Comparison of ENCODE assay signal across 8 cellular contexts in the genomic region with DNA sequence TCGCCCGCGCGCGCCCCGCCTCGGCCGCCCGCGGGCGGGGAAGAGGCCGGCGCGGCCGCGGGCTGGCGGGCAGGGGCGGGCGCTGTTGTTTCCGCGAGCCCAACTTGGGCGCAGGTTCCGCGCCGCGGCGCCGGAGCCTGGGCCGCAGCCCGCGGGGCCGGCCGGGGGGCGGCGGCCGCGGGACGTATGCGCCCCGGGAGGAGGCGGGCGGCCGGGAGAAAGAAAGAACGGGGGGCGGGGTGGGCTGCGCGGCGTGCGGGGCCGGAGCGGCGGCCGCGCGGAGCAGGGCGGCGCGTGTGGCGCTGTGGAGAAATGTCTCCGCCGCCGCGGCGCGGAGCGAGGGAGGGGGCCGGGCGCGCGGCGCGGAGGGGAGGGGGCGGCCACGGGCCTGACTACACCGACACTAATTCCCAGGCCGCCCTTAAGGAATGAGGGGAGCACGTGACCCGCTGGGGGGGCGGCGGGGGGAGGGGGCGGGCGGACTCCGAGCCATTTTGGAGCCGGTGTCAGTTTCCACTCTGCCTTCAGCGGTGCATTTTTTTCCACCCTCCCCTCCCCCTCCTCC. TPM values are rescaled to one million over a fixed set of nuclear protein-coding genes. Genes with fewer than 3 reads are reported as not detected.
DNase-seq lines count a peak whose midpoint lies in the region; ATAC-seq and TF ChIP-seq lines count a peak whose summit lies in the region.

Gene BMI1, plus strand, starts transcription at position 509 of the 565 bp plus-strand sequence. CDS start 5,351 bp downstream, outside the sequence.

- H3K27ac Mint-ChIP-seq in mesothelial cell of epicardium = peak within 1 kb of the TSS; percentile 91

- peak within 1 kb of the TSS; percentile 78 for H3K4me3 ChIP-seq in epithelial cell of proximal tubule (ENCODE audit: low read depth, low read length)

- H3K4me1 Mint-ChIP-seq in mesothelial cell of epicardium = peaks cover 59% of the 10 kb centered on the region

- H3K27me3 Mint-ChIP-seq in mesothelial cell of epicardium (ENCODE audit: low read depth) = peaks cover 46% of the 10 kb centered on the region

- H3K36me3 Mint-ChIP-seq in mesothelial cell of epicardium = no peaks in the 10 kb centered on the region

- H3K4me3 Mint-ChIP-seq in mesothelial cell of epicardium = peak within 1 kb of the TSS; percentile 90

- no peaks in the 10 kb centered on the region for H3K9me3 Mint-ChIP-seq in mesothelial cell of epicardium

- peak; percentile 25 for ATAC-seq in HG03432 (IDR thresholded peaks at IDR 0.05; ENCODE audit: unreplicated experiment)

- peak; percentile 79 to 85 for DNase-seq in NOMO-1 (lab: John Stamatoyannopoulos, UW; ENCODE audit: unreplicated experiment in 2 of 2)
- no peak for DNase-seq in NOMO-1 treated with dmso at 0.1 percent for 144 hours (lab: John Stamatoyannopoulos, UW; ENCODE audit: unreplicated experiment)
- peak; percentile 72 for DNase-seq in NOMO-1 treated with DMSO at 0.1 percent for 48 hours (lab: John Stamatoyannopoulos, UW; ENCODE audit: unreplicated experiment)
- DNase-seq in activated T-helper 1 cell treated with Interleukin-2 at 50 U/mL for 16 hours (ENCODE audit: low read depth) = peak; percentile 58
- DNase-seq in epithelial cell of proximal tubule (ENCODE audit: low read depth) = no peak
- DNase-seq in mesothelial cell of epicardium (ENCODE audit: low spot score in 2 of 2, unreplicated experiment in 2 of 2) = peak; percentile 77 to 80
- peak; percentile 67 for DNase-seq in stromal cell of bone marrow (ENCODE audit: low read depth)

- no peak for TF ChIP-seq CTCF in epithelial cell of proximal tubule (conservative IDR thresholded peaks at IDR 0.05; ENCODE audit: low read depth, low read length)
- no peak for TF ChIP-seq CTCF in mesothelial cell of epicardium (IDR thresholded peaks at IDR 0.05; ENCODE audit: unreplicated experiment)

RNA-seq across cellular contexts. Expression of gene BMI1, which starts in this region (rescaled TPM):
- total RNA-seq in epithelial cell of proximal tubule = 29.6 and 37.2 TPM in 2 replicates
- total RNA-seq in mesothelial cell of epicardium = 45.2 to 52.3 TPM (median 52.1 TPM) in 3 replicates

Comparison
In these comparisons a context has a peak if more than half of its experiments do, and no peak if none do; other contexts are left out.
1. DNase-seq: peak in NOMO-1 (2 of 2), NOMO-1 treated with DMSO at 0.1 percent for 48 hours (single experiment), activated T-helper 1 cell treated with Interleukin-2 at 50 U/mL for 16 hours (single experiment), mesothelial cell of epicardium (2 of 2) and stromal cell of bone marrow (single experiment); none in NOMO-1 treated with dmso at 0.1 percent for 144 hours (single experiment) and epithelial cell of proximal tubule (single experiment).